ENCODE assay signal across 1 cellular context in the genomic region with DNA sequence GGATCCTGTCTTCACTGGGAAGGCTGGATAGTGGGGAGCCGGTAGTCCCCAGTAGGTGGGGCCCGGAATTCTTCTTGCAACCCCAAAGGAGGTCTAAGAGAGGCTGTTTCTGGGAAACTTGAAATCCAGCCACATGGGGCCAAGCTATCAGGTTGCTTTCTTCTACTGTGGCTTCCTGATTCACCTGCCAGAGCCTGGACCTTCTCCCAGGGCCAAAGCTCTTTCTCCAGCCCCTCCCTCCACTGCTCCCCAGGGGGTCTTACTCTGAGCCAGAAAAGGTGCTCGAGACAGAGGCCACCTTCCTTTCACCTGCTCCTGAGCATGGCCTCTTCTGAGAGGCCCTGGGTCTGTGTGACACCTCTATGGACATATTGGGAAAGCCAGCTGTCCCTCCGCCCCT.
TF ChIP-seq lines count a peak whose summit lies in the region.

No MANE protein-coding gene starts in this region.

TF ChIP-seq in HepG2, 621 proteins besides CTCF, POLR2A, EP300 and RAD21:
- TF ChIP-seq, protein P1, sequence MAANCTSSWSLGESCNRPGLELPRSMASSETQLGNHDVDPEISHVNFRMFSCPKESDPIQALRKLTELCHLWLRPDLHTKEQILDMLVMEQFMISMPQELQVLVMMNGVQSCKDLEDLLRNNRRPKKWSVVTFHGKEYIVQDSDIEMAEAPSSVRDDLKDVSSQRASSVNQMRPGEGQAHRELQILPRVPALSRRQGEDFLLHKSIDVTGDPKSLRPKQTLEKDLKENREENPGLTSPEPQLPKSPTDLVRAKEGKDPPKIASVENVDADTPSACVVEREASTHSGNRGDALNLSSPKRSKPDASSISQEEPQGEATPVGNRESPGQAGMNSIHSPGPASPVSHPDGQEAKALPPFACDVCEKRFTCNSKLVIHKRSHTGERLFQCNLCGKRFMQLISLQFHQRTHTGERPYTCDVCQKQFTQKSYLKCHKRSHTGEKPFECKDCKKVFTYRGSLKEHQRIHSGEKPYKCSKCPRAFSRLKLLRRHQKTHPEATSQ (CRISPR knock-in tag; IDR thresholded peaks at IDR 0.05; ENCODE audit: borderline replicate concordance) = no peak
- TF ChIP-seq RBM22 (optimal IDR thresholded peaks at IDR 0.05; ENCODE audit: low read length) = peak; percentile 10
